ENCODE assay signal across 8 cellular contexts in the genomic region with DNA sequence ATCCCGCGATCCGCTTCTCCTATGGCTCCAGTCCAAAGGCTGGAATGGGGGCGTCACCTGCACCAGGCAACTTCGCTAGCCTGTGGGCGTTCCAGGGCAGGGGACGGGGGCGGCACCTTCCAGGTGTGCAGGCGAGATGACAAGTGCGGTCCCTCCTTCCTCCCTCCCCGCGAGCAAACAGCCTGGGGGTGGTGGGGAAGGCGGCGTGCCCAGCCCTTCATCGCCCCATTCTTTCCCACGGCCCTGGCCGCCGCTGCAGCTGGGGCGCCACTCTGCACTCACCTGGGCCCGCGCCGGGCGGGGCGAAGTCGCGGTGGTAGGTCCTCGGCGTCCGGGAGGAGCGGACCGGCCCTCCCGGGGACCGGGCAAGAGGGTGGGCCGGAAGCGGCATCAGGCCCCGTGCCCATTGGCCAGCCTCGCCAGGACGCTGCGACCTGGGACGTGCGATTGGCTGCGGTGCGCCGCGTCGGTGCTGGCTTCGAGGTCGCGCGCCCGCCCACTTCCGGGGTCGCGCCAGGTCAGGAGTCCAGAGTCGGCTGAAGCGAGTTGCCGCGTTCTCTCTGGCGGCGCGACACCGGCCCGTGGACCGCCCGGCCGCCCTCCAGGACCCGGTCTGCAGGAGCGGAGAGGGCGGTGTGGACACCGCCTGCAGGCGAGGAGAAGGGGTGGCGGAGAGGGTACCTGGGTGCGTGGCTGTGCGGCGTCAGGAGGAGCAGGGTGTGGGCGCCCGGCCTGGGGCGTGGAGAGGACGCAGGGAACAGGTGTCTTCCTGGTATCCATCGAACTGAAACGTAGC. TPM values are rescaled to one million over a fixed set of nuclear protein-coding genes. Genes with fewer than 3 reads are reported as not detected.
DNase-seq lines count a peak whose midpoint lies in the region; ATAC-seq and TF ChIP-seq lines count a peak whose summit lies in the region.

A gene with protein sequence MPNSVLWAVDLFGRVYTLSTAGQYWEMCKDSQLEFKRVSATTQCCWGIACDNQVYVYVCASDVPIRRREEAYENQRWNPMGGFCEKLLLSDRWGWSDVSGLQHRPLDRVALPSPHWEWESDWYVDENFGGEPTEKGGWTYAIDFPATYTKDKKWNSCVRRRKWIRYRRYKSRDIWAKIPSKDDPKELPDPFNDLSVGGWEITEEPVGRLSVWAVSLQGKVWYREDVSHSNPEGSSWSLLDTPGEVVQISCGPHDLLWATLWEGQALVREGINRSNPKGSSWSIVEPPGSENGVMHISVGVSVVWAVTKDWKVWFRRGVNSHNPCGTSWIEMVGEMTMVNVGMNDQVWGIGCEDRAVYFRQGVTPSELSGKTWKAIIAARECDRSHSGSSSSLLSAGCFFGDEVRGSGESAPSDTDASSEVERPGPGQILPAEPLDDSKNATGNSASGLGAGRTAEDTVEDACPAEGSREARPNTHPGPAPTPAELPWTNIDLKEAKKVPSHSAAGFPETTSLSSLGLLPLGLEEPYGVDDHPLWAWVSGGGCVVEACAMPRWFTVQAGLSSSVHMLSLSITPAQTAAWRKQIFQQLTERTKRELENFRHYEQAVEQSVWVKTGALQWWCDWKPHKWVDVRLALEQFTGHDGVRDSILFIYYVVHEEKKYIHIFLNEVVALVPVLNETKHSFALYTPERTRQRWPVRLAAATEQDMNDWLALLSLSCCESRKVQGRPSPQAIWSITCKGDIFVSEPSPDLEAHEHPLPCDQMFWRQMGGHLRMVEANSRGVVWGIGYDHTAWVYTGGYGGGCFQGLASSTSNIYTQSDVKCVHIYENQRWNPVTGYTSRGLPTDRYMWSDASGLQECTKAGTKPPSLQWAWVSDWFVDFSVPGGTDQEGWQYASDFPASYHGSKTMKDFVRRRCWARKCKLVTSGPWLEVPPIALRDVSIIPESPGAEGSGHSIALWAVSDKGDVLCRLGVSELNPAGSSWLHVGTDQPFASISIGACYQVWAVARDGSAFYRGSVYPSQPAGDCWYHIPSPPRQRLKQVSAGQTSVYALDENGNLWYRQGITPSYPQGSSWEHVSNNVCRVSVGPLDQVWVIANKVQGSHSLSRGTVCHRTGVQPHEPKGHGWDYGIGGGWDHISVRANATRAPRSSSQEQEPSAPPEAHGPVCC (minus strand): TSS at position 389 of the 796 bp plus-strand sequence. CDS start 6,086 bp downstream, outside the sequence.

- H3K36me3 ChIP-seq in WERI-Rb-1 (peaks cover 37% of the 10 kb centered on the region), mammary epithelial cell (ENCODE audit: insufficient read depth, low read length) (no peaks in the 10 kb centered on the region)

- peaks cover 25% of the 10 kb centered on the region for H3K79me2 ChIP-seq in mammary epithelial cell (ENCODE audit: insufficient read depth, low read length)

- intact Hi-C loops in mammary epithelial cell (cut with micrococcal nuclease) = loop anchor here (1.0 kb wide), 1 partner anchor 29 kb away; a partner anchor contains a TSS

- dilution Hi-C loops in mammary epithelial cell (cut with HindIII; ENCODE audit: low sequenced_read_pairs) = no loop called here

- no TSS peak for BruUV-seq in mammary epithelial cell (replicated peaks; lab: Mats Ljungman, UMichigan)

- H3K27me3 ChIP-seq in WERI-Rb-1 (ENCODE audit: insufficient read depth, low read depth, severe bottlenecking) (no peaks in the 10 kb centered on the region), mammary epithelial cell (ENCODE audit: insufficient read depth, low read length) (no peaks in the 10 kb centered on the region)

- peak; percentile 97 for ATAC-seq in GM18907 (IDR thresholded peaks at IDR 0.05; ENCODE audit: unreplicated experiment)
- ATAC-seq in HG03139 (IDR thresholded peaks at IDR 0.05; ENCODE audit: unreplicated experiment) = peak; percentile 94

- peak; percentile 15 for TF ChIP-seq CTCF in AG04449 (IDR thresholded peaks at IDR 0.05; ENCODE audit: insufficient read depth, low read length, missing control alignments)
- TF ChIP-seq CTCF in WERI-Rb-1 (IDR thresholded peaks at IDR 0.05; ENCODE audit: low read depth, low read length) = no peak
- peak in 1 of 2 donors; percentile 14 for TF ChIP-seq CTCF in mammary epithelial cell (conservative IDR thresholded peaks at IDR 0.05 in 1 of 2, IDR thresholded peaks at IDR 0.05 in 1 of 2; ENCODE audit: extremely low read depth in 1 of 2, insufficient read depth in 1 of 2, low read depth in 1 of 2, low read length in 2 of 2)

- H3K9ac ChIP-seq in mammary epithelial cell (ENCODE audit: insufficient read depth, low read length) = peak within 1 kb of the TSS; percentile 67

- H3K9me3 ChIP-seq in WERI-Rb-1 (ENCODE audit: severe bottlenecking) = no peaks in the 10 kb centered on the region
- H3K9me3 ChIP-seq in mammary epithelial cell (replicated peaks; ENCODE audit: insufficient read depth, low read length) = no peaks in the 10 kb centered on the region

- in situ Hi-C loops in mammary epithelial cell (cut with MboI; ENCODE audit: low sequenced_read_pairs in 2 of 2) = no loop called here

- 2% methylated on average over 37 of the region's 81 CpGs for WGBS in mammary epithelial cell (ENCODE audit: low coverage, missing lambda C conversion rate)

- H3K4me2 ChIP-seq in mammary epithelial cell (ENCODE audit: insufficient read depth, low read depth, low read length) = peak within 1 kb of the TSS; percentile 94

- DNase-seq in AG04449 (ENCODE audit: low read depth, low spot score) (no peak), NCI-H2196 treated with DMSO at 0.1 percent for 48 hours (lab: John Stamatoyannopoulos, UW; ENCODE audit: unreplicated experiment) (peak; percentile 87), WERI-Rb-1 (peak; percentile 94), mammary epithelial cell (peak; percentile 90), iPS-NIHi7 (ENCODE audit: extremely low spot score) (peak; percentile 100), smooth muscle cell of the brain vasculature (ENCODE audit: low read depth, low spot score) (peak; percentile 50)

- no peaks in the 10 kb centered on the region for H4K20me1 ChIP-seq in mammary epithelial cell (ENCODE audit: insufficient read depth, low read length)

- peak within 1 kb of the TSS; percentile 98 for H2AFZ ChIP-seq in mammary epithelial cell (ENCODE audit: low read depth, low read length)

- H3K4me1 ChIP-seq in mammary epithelial cell (ENCODE audit: insufficient read depth, low read length) = peaks cover 5% of the 10 kb centered on the region

- POLR2A ChIA-PET in AG04449 (lab: Yijun Ruan, JAX) = no interaction called here

- CTCF ChIA-PET in AG04449 (lab: Yijun Ruan, JAX) (interaction anchor here (1.0 to 2.5 kb wide), 6 partner anchors 8 to 149 kb away, joined by 4 to 14 read pairs (median 8); a partner anchor contains a TSS), mammary epithelial cell (lab: Charles Lee; ENCODE audit: low non-redundant PET) (no interaction called here)

- H3K27ac ChIP-seq in WERI-Rb-1 = peak within 1 kb of the TSS; percentile 98
- H3K27ac ChIP-seq in mammary epithelial cell (ENCODE audit: insufficient read depth, low read depth, low read length) = peak within 1 kb of the TSS; percentile 46

- H3K4me3 ChIP-seq in AG04449 (ENCODE audit: low read depth, low read length) = peak within 1 kb of the TSS; percentile 96
- peak within 1 kb of the TSS; percentile 90 for H3K4me3 ChIP-seq in WERI-Rb-1 (ENCODE audit: low read depth, low read length)
- peak within 1 kb of the TSS; percentile 85 to 99 (median 96) for H3K4me3 ChIP-seq in mammary epithelial cell (replicated peaks in 1 of 3; ENCODE audit: insufficient read depth in 1 of 3, low read depth in 2 of 3, low read length in 3 of 3)

RNA-seq across cellular contexts. Expression of the gene that starts here (rescaled TPM):
- total RNA-seq in mammary epithelial cell = 10 to 100 TPM; 13.2 to 14.6 TPM
- polyA plus RNA-seq in mammary epithelial cell = 1.6 TPM
- polyA minus RNA-seq in mammary epithelial cell = 1.1 TPM
